Comparison of ENCODE assay signal across 8 cellular contexts in the genomic region with DNA sequence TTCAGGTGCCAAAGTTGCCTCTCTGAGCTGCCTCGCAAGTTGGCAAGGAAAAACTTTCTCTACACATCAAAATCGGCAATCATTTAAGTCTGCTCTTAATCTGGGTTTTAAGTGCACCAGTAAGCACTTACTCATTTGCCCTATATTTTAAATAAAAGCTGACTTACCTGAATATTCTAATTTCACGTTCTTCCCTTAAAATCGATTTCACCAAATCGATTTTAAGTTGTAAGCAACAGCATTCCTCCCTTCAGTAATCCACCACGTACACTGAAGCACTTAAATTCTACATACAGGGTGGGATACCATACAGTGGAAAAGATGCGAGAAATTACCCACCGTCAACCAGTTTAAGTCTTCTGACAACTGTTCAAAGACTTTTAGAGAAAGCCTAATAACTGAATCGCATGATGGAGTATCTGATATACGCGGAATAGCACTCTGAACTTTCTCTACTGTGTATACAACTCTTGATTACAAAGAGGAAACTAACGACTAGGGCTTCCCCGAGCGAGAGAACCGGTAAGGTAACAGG. TPM values are rescaled to one million over a fixed set of nuclear protein-coding genes. Genes with fewer than 3 reads are reported as not detected.
DNase-seq lines count a peak whose midpoint lies in the region; ATAC-seq, FAIRE-seq and TF ChIP-seq lines count a peak whose summit lies in the region.

No MANE protein-coding gene starts in this region.

- TF ChIP-seq CTCF in GM12878 (IDR thresholded peaks at IDR 0.05 in 2 of 3, conservative IDR thresholded peaks at IDR 0.05 in 1 of 3; ENCODE audit: control insufficient read depth in 2 of 3, extremely low read depth in 1 of 3, insufficient read depth in 1 of 3, low read depth in 3 of 3, low read length in 3 of 3) (no peak), lung (IDR thresholded peaks at IDR 0.05; ENCODE audit: control extremely low read depth, extremely low read depth) (no peak), upper lobe of left lung (IDR thresholded peaks at IDR 0.05) (no peak)

- H2AFZ ChIP-seq in GM12878 (ENCODE audit: control insufficient read depth, low read depth, low read length), result no peak overlapping the region

- no peak for DNase-seq in activated naive CD4-positive, alpha-beta T cell treated with anti-CD3 and anti-CD28 coated beads, Interleukin-2, amount 50 U/mL, for 16 hours
- DNase-seq in GM12878 (ENCODE audit: low read depth, low spot score), result no peak
- no peak for DNase-seq in lung (ENCODE audit: low spot score)
- peak in 1 of 2 donors; percentile 85 for DNase-seq in upper lobe of left lung
- DNase-seq in UCSD-AML1 (lab: John Stamatoyannopoulos, UW; ENCODE audit: unreplicated experiment), result no peak
- DNase-seq in GM19238 (ENCODE audit: insufficient read length, low spot score), result no peak

- no TSS peak for BruUV-seq in GM12878 (replicated peaks; lab: Mats Ljungman, UMichigan)

- TF ChIP-seq EP300 in GM12878 (IDR thresholded peaks at IDR 0.05; ENCODE audit: borderline replicate concordance in 1 of 2, control insufficient read depth in 1 of 2, low read depth in 2 of 2, low read length in 2 of 2), result no peak
- TF ChIP-seq EP300 in upper lobe of left lung (IDR thresholded peaks at IDR 0.05), result no peak

- 5% methylated on average over 15 of the region's 15 CpGs for WGBS in GM12878 (ENCODE audit: insufficient coverage, insufficient replicate concordance, low lambda C conversion rate, missing lambda C conversion rate)
- 2 to 3% methylated on average over 15 of the region's 15 CpGs for WGBS in lung, 2 donors
- 3 to 4% methylated on average over 15 of the region's 15 CpGs for WGBS in upper lobe of left lung, 2 donors

- no peak for TF ChIP-seq POLR2A in GM12878 (IDR thresholded peaks at IDR 0.05; ENCODE audit: low read depth, low read length)
- TF ChIP-seq POLR2A in upper lobe of left lung (IDR thresholded peaks at IDR 0.05), result no peak

- peak overlapping the region; percentile 82 for H3K4me2 ChIP-seq in GM12878 (ENCODE audit: control insufficient read depth, insufficient read depth)

- H3K36me3 ChIP-seq in GM12878 (ENCODE audit: control insufficient read depth in 2 of 2, insufficient read depth in 2 of 2, low read length in 1 of 2) (no peaks in the 10 kb centered on the region), lung (ENCODE audit: control insufficient read depth in 2 of 2, insufficient read depth in 2 of 2, low read length in 2 of 2) (no peaks in the 10 kb centered on the region), upper lobe of left lung (no peaks in the 10 kb centered on the region)

- H3K4me1 ChIP-seq in GM12878 (ENCODE audit: control insufficient read depth, insufficient read depth, low read length) (peaks cover 15% of the 10 kb centered on the region), lung (ENCODE audit: control insufficient read depth in 2 of 2, insufficient read depth in 2 of 2, low read length in 2 of 2) (peaks cover 4 to 21% of the 10 kb centered on the region in 2 donors), upper lobe of left lung (peaks cover 52 to 72% (median 53%) of the 10 kb centered on the region in 4 donors)

- peaks cover 37% of the 10 kb centered on the region for H3K4me1 Mint-ChIP-seq in activated naive CD4-positive, alpha-beta T cell treated with anti-CD3 and anti-CD28 coated beads, Interleukin-2, amount 50 U/mL, for 24 hours

- H3K27me3 ChIP-seq in GM12878 (replicated peaks in 1 of 2; ENCODE audit: control insufficient read depth in 2 of 2, insufficient read depth in 2 of 2, low read length in 1 of 2) (no peaks in the 10 kb centered on the region), lung (ENCODE audit: control insufficient read depth, insufficient read depth) (no peaks in the 10 kb centered on the region), upper lobe of left lung (no peaks in the 10 kb centered on the region)

- ATAC-seq in GM12878 (no peak), lung (ENCODE audit: insufficient read depth, low FRiP score) (no peak), upper lobe of left lung (ENCODE audit: low FRiP score in 2 of 2) (no peak), HG03442 (IDR thresholded peaks at IDR 0.05; ENCODE audit: unreplicated experiment) (no peak)

- H3K36me3 Mint-ChIP-seq in activated naive CD4-positive, alpha-beta T cell treated with anti-CD3 and anti-CD28 coated beads, Interleukin-2, amount 50 U/mL, for 24 hours, result peaks cover 3% of the 10 kb centered on the region

- CTCF ChIA-PET in GM12878 (lab: Yijun Ruan, JAX), result interaction anchor here (0.8 to 2.6 kb wide), 16 partner anchors 29 to 203 kb away, joined by 3 to 17 read pairs (median 4); no protein-coding TSS in a partner anchor

- peak; percentile 95 for FAIRE-seq in GM12878 (lab: Jason Lieb, UNC)

- H3K9ac ChIP-seq in GM12878 (ENCODE audit: control insufficient read depth, insufficient read depth, low read length), result peak overlapping the region; percentile 92

- RAD21 ChIA-PET in GM12878 (lab: Charles Lee; ENCODE audit: unreplicated experiment), result interaction anchor here (0.7 to 2.6 kb wide), 11 partner anchors 14 to 190 kb away, joined by 3 to 10 read pairs (median 3); no protein-coding TSS in a partner anchor

- peak overlapping the region; percentile 91 for H3K27ac ChIP-seq in GM12878 (ENCODE audit: control insufficient read depth, insufficient read depth)
- peak overlapping the region; percentile 95 to 96 for H3K27ac ChIP-seq in lung (ENCODE audit: low read depth in 1 of 2, low read length in 1 of 2)
- peak overlapping the region; percentile 95 to 99 (median 97) for H3K27ac ChIP-seq in upper lobe of left lung

- SMC1A ChIA-PET in GM12878 (lab: Charles Lee; ENCODE audit: uncharacterized antibody, unreplicated experiment), result interaction anchor here (0.7 to 2.6 kb wide), 13 partner anchors 16 to 190 kb away, joined by 3 to 14 read pairs (median 5); no protein-coding TSS in a partner anchor

- peaks cover 79% of the 10 kb centered on the region for H3K79me2 ChIP-seq in GM12878 (ENCODE audit: control insufficient read depth, insufficient read depth, low read length)

- in situ Hi-C loops in GM12878 (cut with MboI), result no loop called here

- peaks cover 2% of the 10 kb centered on the region; the same call in 1 of the 2 replicates for H4K20me1 ChIP-seq in GM12878 (ENCODE audit: control insufficient read depth, insufficient read depth)

- H3K4me3 Mint-ChIP-seq in activated naive CD4-positive, alpha-beta T cell treated with anti-CD3 and anti-CD28 coated beads, Interleukin-2, amount 50 U/mL, for 24 hours, result peak overlapping the region; percentile 91

- POLR2A ChIA-PET in GM12878 (lab: Charles Lee), result interaction anchor here (0.7 to 2.1 kb wide), 5 partner anchors 14 to 58 kb away, joined by 3 to 5 read pairs (median 4); no protein-coding TSS in a partner anchor

- H3K4me3 ChIP-seq in GM12878 (peak overlapping the region; percentile 85), lung (peak overlapping the region; percentile 63), upper lobe of left lung (peak overlapping the region; percentile 48 to 91 (median 73))

- no peak for TF ChIP-seq RAD21 in GM12878 (IDR thresholded peaks at IDR 0.05; ENCODE audit: insufficient read depth, low read depth, low read length)

- no peaks in the 10 kb centered on the region for H3K9me3 ChIP-seq in GM12878 (replicated peaks; ENCODE audit: control insufficient read depth, insufficient read depth, low read length)
- H3K9me3 ChIP-seq in lung (ENCODE audit: control insufficient read depth in 2 of 2, insufficient read depth in 1 of 2, low read length in 1 of 2), result no peaks in the 10 kb centered on the region
- no peaks in the 10 kb centered on the region for H3K9me3 ChIP-seq in upper lobe of left lung

- intact Hi-C loops in GM12878 (cut with micrococcal nuclease; ENCODE audit: unreplicated experiment), result loop anchor here (2.0 to 5.0 kb wide), 4 partner anchors 48 to 192 kb away; a partner anchor contains a TSS

- H3K9me3 Mint-ChIP-seq in activated naive CD4-positive, alpha-beta T cell treated with anti-CD3 and anti-CD28 coated beads, Interleukin-2, amount 50 U/mL, for 24 hours, result no peaks in the 10 kb centered on the region

- peak overlapping the region; percentile 95 for H3K27ac Mint-ChIP-seq in activated naive CD4-positive, alpha-beta T cell treated with anti-CD3 and anti-CD28 coated beads, Interleukin-2, amount 50 U/mL, for 24 hours

- no peaks in the 10 kb centered on the region for H3K27me3 Mint-ChIP-seq in activated naive CD4-positive, alpha-beta T cell treated with anti-CD3 and anti-CD28 coated beads, Interleukin-2, amount 50 U/mL, for 24 hours

TF ChIP-seq in GM12878, 131 proteins besides CTCF, POLR2A, EP300 and RAD21 (continues in another document):
- TF ChIP-seq FOXM1 (IDR thresholded peaks at IDR 0.05; ENCODE audit: low read depth, low read length), result 0 out of 2 replicates have a peak, but pooled peaks have one; percentile 58

RNA-seq across cellular contexts. Expression of a gene that starts 1.6 kb away (rescaled TPM):
- total RNA-seq in GM12878 (2013; cell fraction: nucleolus; rRNA removed), result 13.2 and 14.7 TPM in 2 replicates
- total RNA-seq in GM12878 (2014; rRNA removed) (15.3 and 16.2 TPM in 2 replicates), GM12878 (2014; rRNA removed; fragmentation: Illumina TruSeq; extraction: Trizol) (25.7 and 26.1 TPM in 2 replicates), GM12878 (2021) (61.0 and 62.5 TPM in 2 replicates), lung (10 to 100 TPM; 48.6 to 69.7 TPM), upper lobe of left lung (10 to 100 TPM; 14.7 to 56.6 (median 45.4) TPM)
- polyA plus RNA-seq in GM12878 (2011; ENCODE audit: low read depth), result 20.5 TPM
- polyA plus RNA-seq in GM12878 (2011; rRNA removed) (16.3 and 26.3 TPM in 2 replicates), GM12878 (2014; fragmentation: Illumina TruSeq; extraction: Trizol) (43.0 and 55.7 TPM in 2 replicates), GM12878 (2014; fragmentation: Nextera tagmentation; extraction: Ambion mirVana) (1 to 10 TPM; 5.4 to 9.7 TPM), GM12878 (2014; rRNA removed) (18.5 TPM in 2 replicates), GM12878 (2016; fragmentation: Nextera tagmentation; extraction: Ambion mirVana) (1 to 10 TPM; 1.5 to 6.2 TPM), lung (10 to 100 TPM; 20.8 to 24.9 TPM)
- polyA plus RNA-seq in GM12878 (2011; cell fraction: cytosol; rRNA removed), result 5.5 and 9.1 TPM in 2 replicates
- 5.3 and 7.9 TPM in 2 replicates for polyA plus RNA-seq in GM12878 (2011; cell fraction: nucleus; rRNA removed)
- 30.7 and 36.5 TPM in 2 replicates for polyA plus RNA-seq in GM12878 (2012)
- polyA minus RNA-seq in GM12878 (2011; rRNA and poly(A)+ RNA removed), result 13.3 and 19.5 TPM in 2 replicates
- polyA minus RNA-seq in GM12878 (2011; cell fraction: cytosol; rRNA and poly(A)+ RNA removed), result 15.0 and 16.9 TPM in 2 replicates
- polyA minus RNA-seq in GM12878 (2011; cell fraction: nucleus; rRNA and poly(A)+ RNA removed), result 4.8 and 8.7 TPM in 2 replicates
